8 cellular contexts compared by ENCODE assay signal in genomic region chr2:23566236-23567142, GRCh38.
DNase-seq lines count a peak whose midpoint lies in the region; ATAC-seq and TF ChIP-seq lines count a peak whose summit lies in the region.

No MANE protein-coding gene starts in this region.

- peaks cover 5% of the 10 kb centered on the region for H3K27me3 Mint-ChIP-seq in activated naive CD4-positive, alpha-beta T cell treated with anti-CD3 and anti-CD28 coated beads, Interleukin-2, amount 10 ng/mL, durations not matched to agents 7 days and 5 days

- no peaks in the 10 kb centered on the region for H3K27me3 ChIP-seq in kidney epithelial cell (ENCODE audit: control insufficient read depth, insufficient read depth, low read length)

- CTCF ChIA-PET in activated naive CD4-positive, alpha-beta T cell treated with anti-CD3 and anti-CD28 coated beads, Interleukin-2, amount 10 ng/mL, durations not matched to agents 7 days and 5 days (lab: Charles Lee) = interaction anchor here (0.7 to 1.8 kb wide), 5 partner anchors 41 to 204 kb away, joined by 3 to 5 read pairs (median 3); no protein-coding TSS in a partner anchor

- no peaks in the 10 kb centered on the region for H3K36me3 ChIP-seq in kidney epithelial cell (ENCODE audit: control insufficient read depth, insufficient read depth, low read length)

- no peaks in the 10 kb centered on the region for H3K4me1 Mint-ChIP-seq in activated naive CD4-positive, alpha-beta T cell treated with anti-CD3 and anti-CD28 coated beads, Interleukin-2, amount 10 ng/mL, durations not matched to agents 7 days and 5 days

- ATAC-seq in HG03378 (IDR thresholded peaks at IDR 0.05; ENCODE audit: unreplicated experiment) = no peak
- ATAC-seq in GM19324 (IDR thresholded peaks at IDR 0.05; ENCODE audit: low FRiP score, unreplicated experiment) = no peak
- no peak for ATAC-seq in GM19395 (IDR thresholded peaks at IDR 0.05; ENCODE audit: unreplicated experiment)

- no peak overlapping the region for H3K4me3 Mint-ChIP-seq in activated naive CD4-positive, alpha-beta T cell treated with anti-CD3 and anti-CD28 coated beads, Interleukin-2, amount 10 ng/mL, durations not matched to agents 7 days and 5 days

- no peak overlapping the region for H3K4me3 ChIP-seq in kidney epithelial cell (ENCODE audit: low read depth, low read length)

- in situ Hi-C loops in KBM-7 (cut with MboI; ENCODE audit: low pct_unique_long_range_greater_than_20kb, low sequenced_read_pairs) = no loop called here

- DNase-seq in ELF-1 (ENCODE audit: low read depth, low spot score) (peak; percentile 61), KBM-7 (peak; percentile 26), kidney epithelial cell (ENCODE audit: low read depth) (no peak)
- peak; percentile 64 for DNase-seq in activated naive CD4-positive, alpha-beta T cell treated with anti-CD3 and anti-CD28 coated beads, Interleukin-2, amount 10 ng/mL, durations not matched to agents 7 days and 5 days
- no peak for DNase-seq in activated CD4-positive, CD25-positive, alpha-beta regulatory T cell (lab: John Stamatoyannopoulos, UW)

- H3K36me3 Mint-ChIP-seq in activated naive CD4-positive, alpha-beta T cell treated with anti-CD3 and anti-CD28 coated beads, Interleukin-2, amount 10 ng/mL, durations not matched to agents 7 days and 5 days = no peaks in the 10 kb centered on the region

- H3K9me3 Mint-ChIP-seq in activated naive CD4-positive, alpha-beta T cell treated with anti-CD3 and anti-CD28 coated beads, Interleukin-2, amount 10 ng/mL, durations not matched to agents 7 days and 5 days = no peaks in the 10 kb centered on the region

- H3K27ac Mint-ChIP-seq in activated naive CD4-positive, alpha-beta T cell treated with anti-CD3 and anti-CD28 coated beads, Interleukin-2, amount 10 ng/mL, durations not matched to agents 7 days and 5 days = no peak overlapping the region

- TF ChIP-seq CTCF in kidney epithelial cell (IDR thresholded peaks at IDR 0.05; ENCODE audit: insufficient read depth, low read length, poor library complexity, severe bottlenecking) = peak; percentile 55

Comparison
In these comparisons a context has a peak if more than half of its experiments do, and no peak if none do; other contexts are left out.
1. DNase-seq: peak in ELF-1 (single experiment), KBM-7 (single experiment) and activated naive CD4-positive, alpha-beta T cell treated with anti-CD3 and anti-CD28 coated beads, Interleukin-2, amount 10 ng/mL, durations not matched to agents 7 days and 5 days (single experiment); none in kidney epithelial cell (single experiment) and activated CD4-positive, CD25-positive, alpha-beta regulatory T cell (0 of 4).